ENCODE assay signal across 1 cellular context in the genomic region with DNA sequence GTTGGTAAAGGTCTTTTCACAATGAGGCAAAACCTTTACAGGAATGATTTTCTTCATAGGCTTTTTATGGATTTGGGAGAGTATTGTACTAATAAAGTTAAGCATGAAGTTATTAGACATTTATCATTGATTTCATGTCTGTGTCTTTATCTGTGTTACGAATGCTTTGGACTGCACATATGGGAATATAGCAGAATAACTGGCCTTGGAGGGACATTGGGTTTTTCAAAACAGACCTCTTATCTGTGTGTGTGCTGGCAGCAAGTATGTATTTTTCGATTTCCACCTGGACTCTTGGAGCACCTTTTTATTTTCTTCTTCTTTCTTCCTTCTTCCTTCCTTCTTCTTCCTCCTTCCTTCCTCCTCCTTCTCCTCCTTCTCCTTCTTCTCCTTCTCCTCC.
TF ChIP-seq lines count a peak whose summit lies in the region.

No MANE protein-coding gene starts in this region.

TF ChIP-seq in GM23338, 12 proteins besides CTCF, POLR2A, EP300 and RAD21 (continued from another document):
- TF ChIP-seq POLR2AphosphoS5 (IDR thresholded peaks at IDR 0.05; ENCODE audit: low read depth): no peak
- TF ChIP-seq ZNF462 (CRISPR knock-in tag; IDR thresholded peaks at IDR 0.05): no peak
- TF ChIP-seq ZNF114 (CRISPR knock-in tag; IDR thresholded peaks at IDR 0.05): no peak
- no peak for TF ChIP-seq CREB1 (CRISPR knock-in tag; IDR thresholded peaks at IDR 0.05; ENCODE audit: low read depth)
- TF ChIP-seq, protein P1, sequence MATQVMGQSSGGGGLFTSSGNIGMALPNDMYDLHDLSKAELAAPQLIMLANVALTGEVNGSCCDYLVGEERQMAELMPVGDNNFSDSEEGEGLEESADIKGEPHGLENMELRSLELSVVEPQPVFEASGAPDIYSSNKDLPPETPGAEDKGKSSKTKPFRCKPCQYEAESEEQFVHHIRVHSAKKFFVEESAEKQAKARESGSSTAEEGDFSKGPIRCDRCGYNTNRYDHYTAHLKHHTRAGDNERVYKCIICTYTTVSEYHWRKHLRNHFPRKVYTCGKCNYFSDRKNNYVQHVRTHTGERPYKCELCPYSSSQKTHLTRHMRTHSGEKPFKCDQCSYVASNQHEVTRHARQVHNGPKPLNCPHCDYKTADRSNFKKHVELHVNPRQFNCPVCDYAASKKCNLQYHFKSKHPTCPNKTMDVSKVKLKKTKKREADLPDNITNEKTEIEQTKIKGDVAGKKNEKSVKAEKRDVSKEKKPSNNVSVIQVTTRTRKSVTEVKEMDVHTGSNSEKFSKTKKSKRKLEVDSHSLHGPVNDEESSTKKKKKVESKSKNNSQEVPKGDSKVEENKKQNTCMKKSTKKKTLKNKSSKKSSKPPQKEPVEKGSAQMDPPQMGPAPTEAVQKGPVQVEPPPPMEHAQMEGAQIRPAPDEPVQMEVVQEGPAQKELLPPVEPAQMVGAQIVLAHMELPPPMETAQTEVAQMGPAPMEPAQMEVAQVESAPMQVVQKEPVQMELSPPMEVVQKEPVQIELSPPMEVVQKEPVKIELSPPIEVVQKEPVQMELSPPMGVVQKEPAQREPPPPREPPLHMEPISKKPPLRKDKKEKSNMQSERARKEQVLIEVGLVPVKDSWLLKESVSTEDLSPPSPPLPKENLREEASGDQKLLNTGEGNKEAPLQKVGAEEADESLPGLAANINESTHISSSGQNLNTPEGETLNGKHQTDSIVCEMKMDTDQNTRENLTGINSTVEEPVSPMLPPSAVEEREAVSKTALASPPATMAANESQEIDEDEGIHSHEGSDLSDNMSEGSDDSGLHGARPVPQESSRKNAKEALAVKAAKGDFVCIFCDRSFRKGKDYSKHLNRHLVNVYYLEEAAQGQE (IDR thresholded peaks at IDR 0.05; ENCODE audit: unreplicated experiment): no peak
- TF ChIP-seq EZH2 (IDR thresholded peaks at IDR 0.05; ENCODE audit: low read depth, unreplicated experiment): no peak
- no peak for TF ChIP-seq NANOG (IDR thresholded peaks at IDR 0.05; ENCODE audit: borderline replicate concordance)
